ENCODE assay signal across 8 cellular contexts in the genomic region with DNA sequence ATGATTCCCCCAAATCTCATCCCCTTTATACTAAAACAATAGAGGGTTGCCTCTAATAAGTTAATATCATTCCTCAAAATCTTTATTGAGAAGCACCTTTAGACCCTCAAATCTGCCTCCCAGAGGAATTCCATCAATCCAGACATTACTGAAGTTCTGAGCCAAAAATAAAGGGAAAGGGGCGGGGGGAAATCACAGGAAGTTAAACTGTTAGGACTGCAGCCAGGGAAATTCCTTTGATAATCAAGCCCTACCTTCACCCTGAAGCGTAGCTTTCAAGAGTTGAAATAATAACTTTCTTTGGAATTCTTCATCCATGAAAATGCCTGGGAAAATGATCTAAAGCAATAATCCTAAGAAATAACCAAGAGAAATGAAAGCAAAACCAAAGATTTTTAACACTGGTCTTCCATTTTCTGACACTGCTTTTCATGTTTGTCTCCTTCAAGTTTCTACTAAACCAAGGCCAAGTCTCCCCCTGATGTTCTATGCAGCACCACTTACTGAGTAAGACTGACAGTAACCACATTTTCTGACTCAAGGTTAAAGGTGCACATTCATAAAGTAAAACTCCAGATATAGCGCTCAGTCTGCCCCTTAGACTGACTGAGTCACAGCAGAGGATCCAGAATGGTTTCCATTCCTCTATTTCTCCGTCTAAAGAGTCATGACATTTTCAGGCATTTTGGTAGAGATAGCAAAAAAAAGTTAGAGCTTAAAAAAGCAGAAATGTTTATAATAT.
DNase-seq lines count a peak whose midpoint lies in the region; FAIRE-seq and TF ChIP-seq lines count a peak whose summit lies in the region.

No MANE protein-coding gene starts in this region.

- DNase-seq in GM12891 (ENCODE audit: insufficient read length, low spot score), result peak; percentile 23
- DNase-seq in H4 (ENCODE audit: low spot score), result peak; percentile 32
- peak; percentile 12 for DNase-seq in MG63
- DNase-seq in epithelial cell of esophagus (ENCODE audit: low read depth), result peak; percentile 66
- DNase-seq in stimulated activated CD8-positive, alpha-beta memory T cell treated with anti-CD3 and anti-CD28 coated beads, Interleukin-4, amount 100 ng/mL, for 48 hours, result no peak
- no peak for DNase-seq in DMS79 (lab: John Stamatoyannopoulos, UW)
- DNase-seq in SW480 (ENCODE audit: low spot score), result no peak

- H3K4me3 ChIP-seq in MG63 (peak overlapping the region; percentile 37), epithelial cell of esophagus (ENCODE audit: low read length) (no peak overlapping the region), rectal smooth muscle tissue (ENCODE audit: low read length) (peak overlapping the region; percentile 10)

- peak; percentile 81 for TF ChIP-seq POLR2A in GM12891 (IDR thresholded peaks at IDR 0.05; ENCODE audit: low read depth, low read length)

- no peak overlapping the region for H3K9ac ChIP-seq in rectal smooth muscle tissue (ENCODE audit: low read length)

- H3K27me3 ChIP-seq in MG63 (no peaks in the 10 kb centered on the region), rectal smooth muscle tissue (ENCODE audit: control insufficient read depth, insufficient read depth, low read length) (no peaks in the 10 kb centered on the region)

- peak overlapping the region; percentile 43 for H3K27ac ChIP-seq in rectal smooth muscle tissue (ENCODE audit: low read depth, low read length)

- peak; percentile 88 for FAIRE-seq in GM12891 (lab: Jason Lieb, UNC)

- no peaks in the 10 kb centered on the region for H3K4me1 ChIP-seq in rectal smooth muscle tissue (ENCODE audit: control insufficient read depth, insufficient read depth, low read length)

- H3K36me3 ChIP-seq in MG63, result no peaks in the 10 kb centered on the region
- H3K36me3 ChIP-seq in rectal smooth muscle tissue (ENCODE audit: control insufficient read depth, insufficient read depth, low read length), result no peaks in the 10 kb centered on the region

- TF ChIP-seq CTCF in epithelial cell of esophagus (IDR thresholded peaks at IDR 0.05; ENCODE audit: insufficient read depth, low read depth, low read length, missing control alignments), result no peak

- H3K9me3 ChIP-seq in MG63, result no peaks in the 10 kb centered on the region

TF ChIP-seq in GM12891, 5 proteins besides CTCF, POLR2A, EP300 and RAD21:
- TF ChIP-seq PAX5 (IDR thresholded peaks at IDR 0.05; ENCODE audit: insufficient read depth, low read length, severe bottlenecking), result no peak
- peak; percentile 70 for TF ChIP-seq POLR2AphosphoS5 (IDR thresholded peaks at IDR 0.05; ENCODE audit: low read depth, low read length)
- TF ChIP-seq POU2F2 (IDR thresholded peaks at IDR 0.05; ENCODE audit: low read depth, low read length), result peak; percentile 39; the same call in 1 of the 2 replicates
- peak; percentile 81 for TF ChIP-seq SPI1 (IDR thresholded peaks at IDR 0.05; ENCODE audit: low read depth, low read length)
- TF ChIP-seq TAF1 (IDR thresholded peaks at IDR 0.05; ENCODE audit: low read depth, low read length), result peak; percentile 50; the same call in 1 of the 2 replicates

Comparison
In these comparisons a context has a peak if more than half of its experiments do, and no peak if none do; other contexts are left out.
1. DNase-seq: peak in GM12891 (single experiment), H4 (single experiment), MG63 (single experiment) and epithelial cell of esophagus (single experiment); none in stimulated activated CD8-positive, alpha-beta memory T cell treated with anti-CD3 and anti-CD28 coated beads, Interleukin-4, amount 100 ng/mL, for 48 hours (single experiment), DMS79 (single experiment) and SW480 (single experiment).